9 cellular contexts compared by ENCODE assay signal in genomic region chr2:168635065-168635577, GRCh38.
DNase-seq lines count a peak whose midpoint lies in the region; ATAC-seq and TF ChIP-seq lines count a peak whose summit lies in the region.
"Had no signal": no experiment of that assay in that cellular context is flagged by ENCODE, and none has a peak within 500 bp of the region (broad histone marks: within the 10 kb centered on the region; RNA-seq: fewer than 3 reads in every experiment).

No MANE protein-coding gene starts in this region.

- TF ChIP-seq POLR2A in GM18505 (IDR thresholded peaks at IDR 0.05; ENCODE audit: borderline replicate concordance, extremely low read depth, insufficient read depth, insufficient read length), result no peak

- H3K27ac Mint-ChIP-seq in T-helper 17 cell, result peak overlapping the region; percentile 16
- H3K27ac Mint-ChIP-seq in progenitor cell of endocrine pancreas, result peak overlapping the region; percentile 88

- H3K9me3 Mint-ChIP-seq in progenitor cell of endocrine pancreas (ENCODE audit: low read depth), result no peaks in the 10 kb centered on the region

- H3K36me3 Mint-ChIP-seq in T-helper 17 cell (ENCODE audit: low read depth) (no peaks in the 10 kb centered on the region), progenitor cell of endocrine pancreas (ENCODE audit: insufficient read depth) (no peaks in the 10 kb centered on the region)

- no peak for TF ChIP-seq CTCF in progenitor cell of endocrine pancreas (IDR thresholded peaks at IDR 0.05; ENCODE audit: unreplicated experiment)

- no peak for DNase-seq in T-helper 17 cell
- DNase-seq in left cardiac atrium, result peak; percentile 46
- no peak for DNase-seq in progenitor cell of endocrine pancreas (ENCODE audit: low spot score, unreplicated experiment)
- no peak for DNase-seq in central memory CD4-positive, alpha-beta T cell
- no peak for DNase-seq in stimulated activated naive CD4-positive, alpha-beta T cell treated with Interleukin-2 at 50 U/mL for 16 hours (lab: John Stamatoyannopoulos, UW)
- DNase-seq: PC-3 had no signal

- H3K4me1 Mint-ChIP-seq in T-helper 17 cell (peaks cover 10% of the 10 kb centered on the region), progenitor cell of endocrine pancreas (ENCODE audit: low read depth) (peaks cover 29% of the 10 kb centered on the region)

- H3K27me3 Mint-ChIP-seq in T-helper 17 cell (no peaks in the 10 kb centered on the region), progenitor cell of endocrine pancreas (no peaks in the 10 kb centered on the region)

- intact Hi-C loops in left cardiac atrium (cut with DNase I), result loop anchor here (10.0 kb wide), 1 partner anchor 110 kb away; no protein-coding TSS in a partner anchor

- H3K9me3 ChIP-seq in T-helper 17 cell (ENCODE audit: control insufficient read depth, low read length, poor library complexity, severe bottlenecking), result no peaks in the 10 kb centered on the region

- ATAC-seq in GM18511 (IDR thresholded peaks at IDR 0.05; ENCODE audit: unreplicated experiment), result peak; percentile 35
- ATAC-seq in T-helper 17 cell, result no peak
- peak; percentile 33 to 41 for ATAC-seq in left cardiac atrium
- no peak for ATAC-seq in GM18505 (IDR thresholded peaks at IDR 0.05; ENCODE audit: unreplicated experiment)
- ATAC-seq in esophagus mucosa, result no peak
- ATAC-seq: PC-3 had no signal

- H3K4me3 Mint-ChIP-seq in T-helper 17 cell (no peak overlapping the region), progenitor cell of endocrine pancreas (ENCODE audit: low read depth) (no peak overlapping the region)

Comparison
In these comparisons a context has a peak if more than half of its experiments do, and no peak if none do; other contexts are left out.
1. ATAC-seq: peak in GM18511 (single experiment) and left cardiac atrium (2 of 2); none in T-helper 17 cell (single experiment), GM18505 (single experiment) and esophagus mucosa (single experiment).